ENCODE assay signal across 1 cellular context in genomic region chr18:49961271-49961670, GRCh38.
TF ChIP-seq lines count a peak whose summit lies in the region.

No MANE protein-coding gene starts in this region.

TF ChIP-seq in GM12878, 131 proteins besides CTCF, POLR2A, EP300 and RAD21 (continued from another document):
- no peak for TF ChIP-seq JUNB (IDR thresholded peaks at IDR 0.05)
- no peak for TF ChIP-seq NKRF (conservative IDR thresholded peaks at IDR 0.05)
- TF ChIP-seq ZBTB11 (CRISPR knock-in tag; IDR thresholded peaks at IDR 0.05) = no peak
- TF ChIP-seq IRF4 (IDR thresholded peaks at IDR 0.05; ENCODE audit: low read depth, low read length) = no peak
- no peak for TF ChIP-seq NR2C1 (IDR thresholded peaks at IDR 0.05)
- no peak for TF ChIP-seq MYC (IDR thresholded peaks at IDR 0.05; ENCODE audit: insufficient read depth, insufficient read length, insufficient replicate concordance, low read length, severe bottlenecking)
- TF ChIP-seq FOXK2 (IDR thresholded peaks at IDR 0.05) = no peak
- no peak for TF ChIP-seq E4F1 (IDR thresholded peaks at IDR 0.05; ENCODE audit: borderline replicate concordance, partially characterized antibody)
- no peak for TF ChIP-seq KDM1A (IDR thresholded peaks at IDR 0.05; ENCODE audit: borderline replicate concordance)
- TF ChIP-seq BMI1 (IDR thresholded peaks at IDR 0.05; ENCODE audit: borderline replicate concordance) = no peak
- TF ChIP-seq CBX5 (IDR thresholded peaks at IDR 0.05; ENCODE audit: low read depth) = no peak
- no peak for TF ChIP-seq ZZZ3 (IDR thresholded peaks at IDR 0.05; ENCODE audit: control insufficient read depth, insufficient read length, low read depth)
- TF ChIP-seq E2F4 (IDR thresholded peaks at IDR 0.05; ENCODE audit: low read depth, low read length) = no peak
- TF ChIP-seq TAF1 (IDR thresholded peaks at IDR 0.05; ENCODE audit: borderline replicate concordance, low read depth, low read length) = no peak
- no peak for TF ChIP-seq DPF2 (IDR thresholded peaks at IDR 0.05)
- TF ChIP-seq CEBPB (IDR thresholded peaks at IDR 0.05; ENCODE audit: borderline replicate concordance in 1 of 2, low read depth in 2 of 2, low read length in 2 of 2) = no peak
- no peak for TF ChIP-seq RFX5 (IDR thresholded peaks at IDR 0.05; ENCODE audit: low read depth, low read length)
- TF ChIP-seq ZNF687 (IDR thresholded peaks at IDR 0.05) = no peak
TF ChIP-seq in GM12878: peak in this region for 0.
